ENCODE assay signal across 9 cellular contexts in genomic region chr3:11567516-11568467, GRCh38.
A peak's percentile ranks its signal among the peaks of the same experiment; 100 is the strongest.
DNase-seq lines count a peak whose midpoint lies in the region; ATAC-seq, FAIRE-seq and TF ChIP-seq lines count a peak whose summit lies in the region.
"Had no signal": no experiment of that assay in that cellular context is flagged by ENCODE, and none has a peak within 500 bp of the region (broad histone marks: within the 10 kb centered on the region; RNA-seq: fewer than 3 reads in every experiment).

No MANE protein-coding gene starts in this region.

- 54% methylated on average over 27 of the region's 27 CpGs for WGBS in K562 (ENCODE audit: insufficient coverage, low coverage, missing lambda C conversion rate)

- no peaks in the 10 kb centered on the region; the same call in 2 of the 3 replicates for H3K36me3 ChIP-seq in K562 (ENCODE audit: control insufficient read depth, insufficient read depth, low read length)

- no peaks in the 10 kb centered on the region for H3K9me3 ChIP-seq in K562 (replicated peaks; ENCODE audit: control insufficient read depth, insufficient read depth, low read depth, low read length)

- no peak overlapping the region for H2AFZ ChIP-seq in K562 (ENCODE audit: low read depth, low read length)

- H3K4me1 ChIP-seq in K562 (replicated peaks in 1 of 2; ENCODE audit: control insufficient read depth in 2 of 2, insufficient read depth in 2 of 2, low read length in 2 of 2), result peaks cover 0 to 4% of the 10 kb centered on the region in 2 experiments; a peak in 1 of 5 replicates

- BruUV-seq in K562 (replicated peaks; lab: Mats Ljungman, UMichigan), result no TSS peak

- H3K4me3 ChIP-seq in K562, result no peak overlapping the region

- H3K9ac ChIP-seq in K562 (ENCODE audit: insufficient read depth in 1 of 2, low read depth in 2 of 2, low read length in 2 of 2), result no peak overlapping the region

- H3K79me2 ChIP-seq in K562 (ENCODE audit: control insufficient read depth, insufficient read depth, low read length), result no peaks in the 10 kb centered on the region

- H4K20me1 ChIP-seq in K562 (replicated peaks; ENCODE audit: control insufficient read depth, insufficient read depth, low read length), result peaks cover 14% of the 10 kb centered on the region

- TF ChIP-seq EP300 in K562 (IDR thresholded peaks at IDR 0.05; ENCODE audit: low read length), result no peak

- TF ChIP-seq CTCF in K562 (IDR thresholded peaks at IDR 0.05 in 2 of 3, conservative IDR thresholded peaks at IDR 0.05 in 1 of 3; ENCODE audit: insufficient read depth in 2 of 3, low read depth in 1 of 3, low read length in 3 of 3), result no peak

- intact Hi-C loops in K562 (cut with micrococcal nuclease), result no loop called here
- intact Hi-C loops in left colon (cut with DNase I, micrococcal nuclease), result loop anchor here in 1 of 2 donors (10.0 kb wide), 1 partner anchor 67 kb away; no protein-coding TSS in a partner anchor

- H3K27ac ChIP-seq in K562 (ENCODE audit: extremely low read depth, low read depth, low read length) (no peak overlapping the region), temporal lobe (ENCODE audit: low read depth, low read length) (peak overlapping the region; percentile 95)

- FAIRE-seq in K562 (lab: Jason Lieb, UNC), result peak; percentile 51

- peaks cover 0 to 19% of the 10 kb centered on the region in 2 experiments; a peak in 2 of 5 replicates for H3K27me3 ChIP-seq in K562 (ENCODE audit: control insufficient read depth in 2 of 2, insufficient read depth in 2 of 2, low read length in 2 of 2)

- H3K9me1 ChIP-seq in K562 (ENCODE audit: control insufficient read depth, insufficient read depth, low read length), result no peaks in the 10 kb centered on the region

- CTCF ChIA-PET in K562 (lab: Yijun Ruan, JAX; ENCODE audit: low intra/inter-chr PET ratio), result no interaction called here

- in situ Hi-C loops in K562 (cut with MboI), result no loop called here

- no peak for TF ChIP-seq POLR2A in K562 (conservative IDR thresholded peaks at IDR 0.05)

- ATAC-seq in K562 (no peak), left colon (peak; percentile 12)

- no peak for TF ChIP-seq RAD21 in K562 (CRISPR knock-in tag; conservative IDR thresholded peaks at IDR 0.05 in 1 of 2, IDR thresholded peaks at IDR 0.05 in 1 of 2)

- peak; percentile 94 for DNase-seq in HT1080 (ENCODE audit: low read depth)
- no peak for DNase-seq in K562 (ENCODE audit: extremely low read depth in 1 of 4, low spot score in 3 of 4)
- no peak for DNase-seq in left colon
- no peak for DNase-seq in NCI-H128 (lab: John Stamatoyannopoulos, UW; ENCODE audit: unreplicated experiment)
- DNase-seq in kidney glomerular epithelial cell (lab: John Stamatoyannopoulos, UW), result no peak
- DNase-seq in NCI-H1694 (lab: John Stamatoyannopoulos, UW), result no peak
- no peak for DNase-seq in RKO (ENCODE audit: low spot score)
- DNase-seq: NCI-H510A treated with DMSO at 0.1 percent for 48 hours had no signal

- POLR2A ChIA-PET in K562 (lab: Yijun Ruan, JAX), result interaction anchor here (0.6 to 1.3 kb wide), 3 partner anchors 9 to 20 kb away, joined by 3 to 5 read pairs (median 5); no protein-coding TSS in a partner anchor

- H3K4me2 ChIP-seq in K562 (ENCODE audit: insufficient read depth, low read length), result no peak overlapping the region

TF ChIP-seq in K562, 482 proteins besides CTCF, POLR2A, EP300 and RAD21:
- TF ChIP-seq FOSL1 (tag; conservative IDR thresholded peaks at IDR 0.05), result no peak
- TF ChIP-seq NR3C1 (CRISPR knock-in tag; IDR thresholded peaks at IDR 0.05), result no peak
- TF ChIP-seq ESRRA (IDR thresholded peaks at IDR 0.05; ENCODE audit: borderline replicate concordance, low read depth), result no peak
- TF ChIP-seq CBX3 (IDR thresholded peaks at IDR 0.05; ENCODE audit: borderline replicate concordance in 1 of 2, low read length in 2 of 2), result no peak
- no peak for TF ChIP-seq ZNF584 (CRISPR knock-in tag; IDR thresholded peaks at IDR 0.05; ENCODE audit: low read depth)
- no peak for TF ChIP-seq CLOCK (CRISPR knock-in tag; IDR thresholded peaks at IDR 0.05; ENCODE audit: borderline replicate concordance)
- no peak for TF ChIP-seq KAT7 (CRISPR knock-in tag; IDR thresholded peaks at IDR 0.05; ENCODE audit: borderline replicate concordance)
- TF ChIP-seq SMAD4 (CRISPR knock-in tag; conservative IDR thresholded peaks at IDR 0.05), result no peak
- no peak for TF ChIP-seq ZNF444 (CRISPR knock-in tag; IDR thresholded peaks at IDR 0.05)
- TF ChIP-seq FOXP4 (CRISPR knock-in tag; IDR thresholded peaks at IDR 0.05; ENCODE audit: borderline replicate concordance), result no peak
- no peak for TF ChIP-seq NFIC (IDR thresholded peaks at IDR 0.05)
TF ChIP-seq in K562: peak in this region for 0.
